1 cellular context compared by ENCODE assay signal in genomic region chr10:50807851-50808776, GRCh38.
TF ChIP-seq lines count a peak whose summit lies in the region.

No MANE protein-coding gene starts in this region.

TF ChIP-seq in HepG2, 621 proteins besides CTCF, POLR2A, EP300 and RAD21 (continued from another document and continues in another):
- TF ChIP-seq ZSCAN20 (CRISPR knock-in tag; IDR thresholded peaks at IDR 0.05; ENCODE audit: borderline replicate concordance) (no peak), ZNF839 (CRISPR knock-in tag; IDR thresholded peaks at IDR 0.05; ENCODE audit: borderline replicate concordance) (no peak), RARG (CRISPR knock-in tag; IDR thresholded peaks at IDR 0.05; ENCODE audit: low read depth) (no peak), ZBTB14 (CRISPR knock-in tag; IDR thresholded peaks at IDR 0.05) (no peak), GMEB1 (CRISPR knock-in tag; IDR thresholded peaks at IDR 0.05; ENCODE audit: borderline replicate concordance) (no peak), RORA (CRISPR knock-in tag; IDR thresholded peaks at IDR 0.05) (no peak), CHD4 (IDR thresholded peaks at IDR 0.05; ENCODE audit: borderline replicate concordance, low read length) (no peak; the same call in 1 of the 2 replicates), ZNF10 (CRISPR knock-in tag; IDR thresholded peaks at IDR 0.05; ENCODE audit: borderline replicate concordance, low read depth) (no peak), ELK4 (CRISPR knock-in tag; IDR thresholded peaks at IDR 0.05; ENCODE audit: borderline replicate concordance) (no peak), NR0B2 (CRISPR knock-in tag; IDR thresholded peaks at IDR 0.05) (no peak), ZNF451 (CRISPR knock-in tag; IDR thresholded peaks at IDR 0.05) (no peak), FOSL2 (CRISPR knock-in tag; IDR thresholded peaks at IDR 0.05) (peak; percentile 45), ZNF660 (CRISPR knock-in tag; IDR thresholded peaks at IDR 0.05; ENCODE audit: borderline replicate concordance, low read depth) (no peak), ZSCAN21 (CRISPR knock-in tag; IDR thresholded peaks at IDR 0.05; ENCODE audit: borderline replicate concordance) (no peak), ZBED4 (CRISPR knock-in tag; IDR thresholded peaks at IDR 0.05; ENCODE audit: borderline replicate concordance) (no peak), ZNF101 (CRISPR knock-in tag; IDR thresholded peaks at IDR 0.05; ENCODE audit: borderline replicate concordance, low read depth) (no peak), RARA (CRISPR knock-in tag; IDR thresholded peaks at IDR 0.05) (peak; percentile 47; the same call in 1 of the 2 replicates), JUN (CRISPR knock-in tag; IDR thresholded peaks at IDR 0.05) (no peak), MIER3 (CRISPR knock-in tag; IDR thresholded peaks at IDR 0.05; ENCODE audit: borderline replicate concordance) (peak; percentile 8; the same call in 1 of the 2 replicates), HNF1B (CRISPR knock-in tag; IDR thresholded peaks at IDR 0.05) (0 out of 2 replicates have a peak, but pooled peaks have one; percentile 30), ZNF878 (CRISPR knock-in tag; IDR thresholded peaks at IDR 0.05) (no peak), ZMYM4 (CRISPR knock-in tag; IDR thresholded peaks at IDR 0.05) (peak; percentile 61), ZNF530 (CRISPR knock-in tag; IDR thresholded peaks at IDR 0.05; ENCODE audit: low read depth) (no peak), NAIF1 (CRISPR knock-in tag; IDR thresholded peaks at IDR 0.05; ENCODE audit: borderline replicate concordance) (0 out of 2 replicates have a peak, but pooled peaks have one; percentile 25), POGZ (CRISPR knock-in tag; IDR thresholded peaks at IDR 0.05) (peak; percentile 39; the same call in 1 of the 2 replicates), ZXDC (CRISPR knock-in tag; IDR thresholded peaks at IDR 0.05) (no peak), ZNF513 (CRISPR knock-in tag; conservative IDR thresholded peaks at IDR 0.05) (no peak), ZNF160 (CRISPR knock-in tag; IDR thresholded peaks at IDR 0.05) (no peak), BCL6 (CRISPR knock-in tag; IDR thresholded peaks at IDR 0.05) (peak; percentile 76), PLSCR1 (CRISPR knock-in tag; IDR thresholded peaks at IDR 0.05; ENCODE audit: borderline replicate concordance) (no peak), PHF5A (CRISPR knock-in tag; IDR thresholded peaks at IDR 0.05; ENCODE audit: low read depth, unreplicated experiment) (no peak), HNF4A (CRISPR knock-in tag; IDR thresholded peaks at IDR 0.05) (peak; percentile 93), NFKB2 (CRISPR knock-in tag; IDR thresholded peaks at IDR 0.05; ENCODE audit: borderline replicate concordance) (no peak), ARID4A (CRISPR knock-in tag; IDR thresholded peaks at IDR 0.05; ENCODE audit: borderline replicate concordance) (peak; percentile 60; the same call in 1 of the 2 replicates), RBFOX2 (IDR thresholded peaks at IDR 0.05; ENCODE audit: low read depth, low read length) (no peak), CEBPB (IDR thresholded peaks at IDR 0.05; ENCODE audit: borderline replicate concordance, low read depth, low read length) (peak; percentile 62; the same call in 1 of the 2 replicates), SATB2 (CRISPR knock-in tag; IDR thresholded peaks at IDR 0.05) (no peak), NR2F6 (IDR thresholded peaks at IDR 0.05) (no peak), NR2F6 (CRISPR knock-in tag; IDR thresholded peaks at IDR 0.05) (0 out of 2 replicates have a peak, but pooled peaks have one; percentile 17), NCOA2 (CRISPR knock-in tag; IDR thresholded peaks at IDR 0.05) (no peak; the same call in 1 of the 2 replicates), MXD4 (CRISPR knock-in tag; IDR thresholded peaks at IDR 0.05) (no peak), PLRG1 (conservative IDR thresholded peaks at IDR 0.05) (no peak), IRX3 (CRISPR knock-in tag; IDR thresholded peaks at IDR 0.05; ENCODE audit: borderline replicate concordance, low read depth) (no peak), NFE2L2 (IDR thresholded peaks at IDR 0.05; ENCODE audit: low read length) (no peak)
